ENCODE assay signal across 9 cellular contexts in the genomic region with DNA sequence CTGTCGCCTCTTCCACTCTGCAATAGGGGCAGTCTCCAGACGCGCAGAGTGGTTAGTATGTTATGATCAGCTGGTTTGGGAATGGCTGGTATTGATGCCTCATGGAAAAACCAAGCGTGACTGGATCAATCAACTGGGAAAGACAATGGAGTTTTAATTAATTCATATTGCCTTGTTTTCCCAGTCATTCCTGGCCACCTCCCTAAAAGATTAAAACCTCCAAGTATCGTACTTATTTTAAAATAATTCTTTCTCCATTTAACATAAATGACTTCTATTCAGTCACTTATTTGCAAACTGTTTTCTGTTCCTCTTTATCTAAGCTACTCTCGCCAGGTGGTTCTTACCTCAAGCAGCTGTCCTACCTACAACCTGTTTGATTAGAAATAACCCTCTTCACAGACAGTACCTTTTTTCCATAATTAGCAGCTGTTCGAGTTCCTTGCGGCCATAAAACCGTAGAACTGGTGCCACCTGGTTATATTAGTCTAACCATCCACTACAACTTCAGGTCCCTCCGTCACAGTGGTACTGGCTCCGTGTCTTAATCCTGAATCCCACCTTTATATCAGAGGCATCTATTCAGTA. TPM values are rescaled to one million over a fixed set of nuclear protein-coding genes. Genes with fewer than 3 reads are reported as not detected.
DNase-seq lines count a peak whose midpoint lies in the region; ATAC-seq and TF ChIP-seq lines count a peak whose summit lies in the region.
"Had no signal": no experiment of that assay in that cellular context is flagged by ENCODE, and none has a peak within 500 bp of the region (broad histone marks: within the 10 kb centered on the region; RNA-seq: fewer than 3 reads in every experiment).

No MANE protein-coding gene starts in this region.

- no peaks in the 10 kb centered on the region for H3K9me3 ChIP-seq in upper lobe of left lung

- no peaks in the 10 kb centered on the region for H3K36me3 ChIP-seq in upper lobe of left lung

- no peak for TF ChIP-seq POLR2A in upper lobe of left lung (IDR thresholded peaks at IDR 0.05)

- ATAC-seq in GM19452 (IDR thresholded peaks at IDR 0.05; ENCODE audit: unreplicated experiment) (peak; percentile 77), HG03457 (IDR thresholded peaks at IDR 0.05; ENCODE audit: unreplicated experiment) (peak; percentile 57), upper lobe of left lung (ENCODE audit: low FRiP score in 2 of 2) (peak in 1 of 2 donors; percentile 19), omental fat pad (ENCODE audit: low FRiP score) (no peak)

- peak overlapping the region; percentile 86 for H3K4me3 Mint-ChIP-seq in activated T-helper 1 cell treated with anti-CD3 and anti-CD28 coated beads, Interleukin-12 subunit alpha, Interleukin-12 subunit beta, Interleukin-2, Interleukin-4 antibody, amounts not matched to agents 30 ng/mL and 10 ng/mL and 1 ng/mL, durations not matched to agents 14 hours and 24 hours and 36 hours

- H3K4me3 ChIP-seq in upper lobe of left lung, result peak overlapping the region; percentile 12 to 61 (median 60)

- peaks cover 3% of the 10 kb centered on the region for H3K36me3 Mint-ChIP-seq in activated T-helper 1 cell treated with anti-CD3 and anti-CD28 coated beads, Interleukin-12 subunit alpha, Interleukin-12 subunit beta, Interleukin-2, Interleukin-4 antibody, amounts not matched to agents 30 ng/mL and 10 ng/mL and 1 ng/mL, durations not matched to agents 14 hours and 24 hours and 36 hours (ENCODE audit: low read depth)

- 18 to 22% methylated on average over 11 of the region's 11 CpGs for WGBS in upper lobe of left lung, 2 donors

- H3K4me1 Mint-ChIP-seq in activated T-helper 1 cell treated with anti-CD3 and anti-CD28 coated beads, Interleukin-12 subunit alpha, Interleukin-12 subunit beta, Interleukin-2, Interleukin-4 antibody, amounts not matched to agents 30 ng/mL and 10 ng/mL and 1 ng/mL, durations not matched to agents 14 hours and 24 hours and 36 hours (ENCODE audit: low read depth), result peaks cover 26% of the 10 kb centered on the region

- H3K27me3 Mint-ChIP-seq in activated T-helper 1 cell treated with anti-CD3 and anti-CD28 coated beads, Interleukin-12 subunit alpha, Interleukin-12 subunit beta, Interleukin-2, Interleukin-4 antibody, amounts not matched to agents 30 ng/mL and 10 ng/mL and 1 ng/mL, durations not matched to agents 14 hours and 24 hours and 36 hours (ENCODE audit: insufficient read depth), result peaks cover 26% of the 10 kb centered on the region

- peaks cover 3% of the 10 kb centered on the region for H3K9me3 Mint-ChIP-seq in activated T-helper 1 cell treated with anti-CD3 and anti-CD28 coated beads, Interleukin-12 subunit alpha, Interleukin-12 subunit beta, Interleukin-2, Interleukin-4 antibody, amounts not matched to agents 30 ng/mL and 10 ng/mL and 1 ng/mL, durations not matched to agents 14 hours and 24 hours and 36 hours

- DNase-seq in EL (peak; percentile 1), left kidney (ENCODE audit: low read depth, low spot score) (peak; percentile 16), upper lobe of left lung (no peak), omental fat pad (ENCODE audit: low spot score) (no peak), T-helper 9 cell (no peak)
- no peak for DNase-seq in activated T-helper 1 cell treated with anti-CD3 and anti-CD28 coated beads, Interleukin-12 subunit alpha, Interleukin-12 subunit beta, Interleukin-2, Interleukin-4 antibody, amounts not matched to agents 30 ng/mL and 10 ng/mL and 1 ng/mL, durations not matched to agents 14 hours and 24 hours and 36 hours (ENCODE audit: low spot score)

- TF ChIP-seq CTCF in upper lobe of left lung (IDR thresholded peaks at IDR 0.05) (no peak), omental fat pad (IDR thresholded peaks at IDR 0.05) (no peak)

- peaks cover 3 to 16% (median 12%) of the 10 kb centered on the region in 4 donors for H3K4me1 ChIP-seq in upper lobe of left lung

- intact Hi-C loops in activated T-helper 1 cell treated with anti-CD3 and anti-CD28 coated beads, Interleukin-12 subunit alpha, Interleukin-12 subunit beta, Interleukin-2, Interleukin-4 antibody, amounts not matched to agents 30 ng/mL and 10 ng/mL and 1 ng/mL, durations not matched to agents 14 hours and 24 hours and 36 hours (cut with micrococcal nuclease), result loop anchor here (5.0 to 10.0 kb wide), 2 partner anchors 185 to 588 kb away; partner anchors contain the start of gene PPFIBP2

- peak overlapping the region; percentile 37 for H3K27ac Mint-ChIP-seq in activated T-helper 1 cell treated with anti-CD3 and anti-CD28 coated beads, Interleukin-12 subunit alpha, Interleukin-12 subunit beta, Interleukin-2, Interleukin-4 antibody, amounts not matched to agents 30 ng/mL and 10 ng/mL and 1 ng/mL, durations not matched to agents 14 hours and 24 hours and 36 hours

- peak overlapping the region in 1 of 4 donors; percentile 64 for H3K27ac ChIP-seq in upper lobe of left lung
- H3K27ac ChIP-seq: VCaP had no signal

- TF ChIP-seq EP300 in upper lobe of left lung (IDR thresholded peaks at IDR 0.05), result no peak

- H3K27me3 ChIP-seq in upper lobe of left lung, result no peaks in the 10 kb centered on the region

RNA-seq across cellular contexts. Expression of gene ZNF215, which starts 0.9 kb away (rescaled TPM):
- 1.8 and 2.1 TPM in 2 replicates for total RNA-seq in activated T-helper 1 cell treated with anti-CD3 and anti-CD28 coated beads, Interleukin-12 subunit alpha, Interleukin-12 subunit beta, Interleukin-2, Interleukin-4 antibody, amounts not matched to agents 30 ng/mL and 10 ng/mL and 1 ng/mL, durations not matched to agents 14 hours and 24 hours and 36 hours
- total RNA-seq in upper lobe of left lung (1 to 10 TPM in 4 of 6 donors, under 1 TPM in 2; 0.55 to 4.0 (median 2.2) TPM), omental fat pad (1 to 10 TPM in 3 of 4 donors, under 1 TPM in 1; 0.36 to 2.9 (median 1.7) TPM)

RNA-seq across cellular contexts. Expression of gene OR2D3, which starts 6.3 kb away (rescaled TPM):
- not detected in 2 replicates for total RNA-seq in activated T-helper 1 cell treated with anti-CD3 and anti-CD28 coated beads, Interleukin-12 subunit alpha, Interleukin-12 subunit beta, Interleukin-2, Interleukin-4 antibody, amounts not matched to agents 30 ng/mL and 10 ng/mL and 1 ng/mL, durations not matched to agents 14 hours and 24 hours and 36 hours
- total RNA-seq in upper lobe of left lung (not detected), omental fat pad (not detected)

RNA-seq across cellular contexts. Expression of gene OR2D2, which starts 34.8 kb away (rescaled TPM):
- total RNA-seq in activated T-helper 1 cell treated with anti-CD3 and anti-CD28 coated beads, Interleukin-12 subunit alpha, Interleukin-12 subunit beta, Interleukin-2, Interleukin-4 antibody, amounts not matched to agents 30 ng/mL and 10 ng/mL and 1 ng/mL, durations not matched to agents 14 hours and 24 hours and 36 hours, result 0.34 and 0.56 TPM in 2 replicates
- total RNA-seq in upper lobe of left lung, result 1 to 10 TPM in 2 of 6 donors, under 1 TPM in 1, not detected in 3; 0.46 to 4.2 (median 1.5) TPM
- 1 to 10 TPM in 1 of 4 donors, not detected in 3; 1.1 TPM for total RNA-seq in omental fat pad

RNA-seq across cellular contexts. Expression of gene OR10A4, which starts 50.7 kb away (rescaled TPM):
- not detected in 2 replicates for total RNA-seq in activated T-helper 1 cell treated with anti-CD3 and anti-CD28 coated beads, Interleukin-12 subunit alpha, Interleukin-12 subunit beta, Interleukin-2, Interleukin-4 antibody, amounts not matched to agents 30 ng/mL and 10 ng/mL and 1 ng/mL, durations not matched to agents 14 hours and 24 hours and 36 hours
- total RNA-seq in upper lobe of left lung, result not detected
- not detected for total RNA-seq in omental fat pad

Comparison
In these comparisons a context has a peak if more than half of its experiments do, and no peak if none do; other contexts are left out.
1. DNase-seq: peak in EL (single experiment) and left kidney (single experiment); none in activated T-helper 1 cell treated with anti-CD3 and anti-CD28 coated beads, Interleukin-12 subunit alpha, Interleukin-12 subunit beta, Interleukin-2, Interleukin-4 antibody, amounts not matched to agents 30 ng/mL and 10 ng/mL and 1 ng/mL, durations not matched to agents 14 hours and 24 hours and 36 hours (single experiment), upper lobe of left lung (0 of 2), omental fat pad (single experiment) and T-helper 9 cell (single experiment).